Comparison of ENCODE assay signal across 20 cellular contexts in the genomic region with DNA sequence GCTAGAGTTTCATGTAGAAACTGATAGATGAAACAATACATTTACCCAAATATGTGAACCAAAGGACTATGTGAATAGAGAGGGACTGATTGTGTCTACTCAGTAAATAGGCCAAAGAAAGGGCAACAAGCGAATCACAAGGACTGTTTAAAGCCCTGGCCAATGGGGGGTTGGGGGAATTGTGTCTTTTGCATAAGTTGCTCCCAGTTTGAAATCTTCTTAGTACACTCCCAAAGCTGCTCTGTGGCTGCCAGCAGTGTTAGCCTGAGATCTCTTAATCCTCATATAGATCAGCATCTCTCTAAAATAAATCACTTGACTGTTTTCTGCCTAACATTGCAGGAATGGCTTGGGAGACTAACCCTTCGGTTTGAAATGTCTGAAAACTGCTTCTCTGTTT.
"Had no signal": no experiment of that assay in that cellular context is flagged by ENCODE, and none has a peak within 500 bp of the region (broad histone marks: within the 10 kb centered on the region; RNA-seq: fewer than 3 reads in every experiment).

No MANE protein-coding gene starts in this region.

- H3K4me3 ChIP-seq: dorsolateral prefrontal cortex, psoas muscle, sigmoid colon, skin epidermis, thoracic aorta, transverse colon had no signal

- H3K27me3 Mint-ChIP-seq: naive thymus-derived CD4-positive, alpha-beta T cell; stimulated activated naive CD8-positive, alpha-beta T cell treated with anti-CD3 and anti-CD28 coated beads, Interleukin-15, amount 100 ng/mL, for 72 hours had no signal

- H3K9me3 ChIP-seq: psoas muscle, sigmoid colon, thoracic aorta, transverse colon had no signal

- ATAC-seq: left lobe of liver; naive thymus-derived CD4-positive, alpha-beta T cell; psoas muscle; stimulated activated naive B cell treated with anti-CD40 and anti-IgM and Interleukin-4, amounts not matched to agents 10 μg/mL and 1 μg/mL and 100 μg/mL, for 72 hours; stimulated activated naive CD8-positive, alpha-beta T cell treated with anti-CD3 and anti-CD28 coated beads, Interleukin-15, amount 100 ng/mL, for 72 hours had no signal

- H3K79me2 ChIP-seq: parathyroid adenoma had no signal

- H3K27me3 ChIP-seq: dorsolateral prefrontal cortex, sigmoid colon, transverse colon had no signal

- H3K9ac ChIP-seq: parathyroid adenoma had no signal

- H3K4me1 Mint-ChIP-seq: stimulated activated naive B cell treated with anti-CD40 and anti-IgM and Interleukin-4, amounts not matched to agents 10 μg/mL and 1 μg/mL and 100 μg/mL, for 72 hours had no signal

- H3K4me1 ChIP-seq: parathyroid adenoma, psoas muscle, sigmoid colon, transverse colon had no signal

- H3K36me3 ChIP-seq: sigmoid colon, thoracic aorta, transverse colon had no signal

- DNase-seq: cortex of kidney; dorsolateral prefrontal cortex; effector CD8-positive, alpha-beta T cell; head of caudate nucleus; hippocampal formation; kidney glomerular epithelial cell; mammary epithelial cell; naive thymus-derived CD4-positive, alpha-beta T cell; psoas muscle; retina; sigmoid colon; stimulated activated CD4-positive, alpha-beta T cell treated with anti-CD3 and anti-CD28 coated beads, Interleukin-2, amount 100 ng/mL, for 24 hours; stimulated activated CD4-positive, alpha-beta T cell treated with anti-CD3 and anti-CD28 coated beads, Interleukin-4, amount 100 ng/mL, for 4 hours; stimulated activated naive B cell treated with anti-CD40 and anti-IgM and Interleukin-4, amounts not matched to agents 10 μg/mL and 1 μg/mL and 100 μg/mL, for 72 hours; stimulated activated naive CD8-positive, alpha-beta T cell treated with anti-CD3 and anti-CD28 coated beads, Interleukin-15, amount 100 ng/mL, for 72 hours; transverse colon had no signal

- H3K27ac ChIP-seq: parathyroid adenoma, psoas muscle, sigmoid colon, thoracic aorta, transverse colon had no signal

- H3K36me3 Mint-ChIP-seq: stimulated activated naive B cell treated with anti-CD40 and anti-IgM and Interleukin-4, amounts not matched to agents 10 μg/mL and 1 μg/mL and 100 μg/mL, for 72 hours had no signal

- H3K27ac Mint-ChIP-seq: stimulated activated naive B cell treated with anti-CD40 and anti-IgM and Interleukin-4, amounts not matched to agents 10 μg/mL and 1 μg/mL and 100 μg/mL, for 72 hours; stimulated activated naive CD8-positive, alpha-beta T cell treated with anti-CD3 and anti-CD28 coated beads, Interleukin-15, amount 100 ng/mL, for 72 hours had no signal

- H2AFZ ChIP-seq: parathyroid adenoma had no signal

- H3K9me3 Mint-ChIP-seq: stimulated activated naive B cell treated with anti-CD40 and anti-IgM and Interleukin-4, amounts not matched to agents 10 μg/mL and 1 μg/mL and 100 μg/mL, for 72 hours; stimulated activated naive CD8-positive, alpha-beta T cell treated with anti-CD3 and anti-CD28 coated beads, Interleukin-15, amount 100 ng/mL, for 72 hours had no signal

- H3K4me3 Mint-ChIP-seq: stimulated activated naive B cell treated with anti-CD40 and anti-IgM and Interleukin-4, amounts not matched to agents 10 μg/mL and 1 μg/mL and 100 μg/mL, for 72 hours; stimulated activated naive CD8-positive, alpha-beta T cell treated with anti-CD3 and anti-CD28 coated beads, Interleukin-15, amount 100 ng/mL, for 72 hours had no signal
